Comparison of ENCODE assay signal across 15 cellular contexts in the genomic region with DNA sequence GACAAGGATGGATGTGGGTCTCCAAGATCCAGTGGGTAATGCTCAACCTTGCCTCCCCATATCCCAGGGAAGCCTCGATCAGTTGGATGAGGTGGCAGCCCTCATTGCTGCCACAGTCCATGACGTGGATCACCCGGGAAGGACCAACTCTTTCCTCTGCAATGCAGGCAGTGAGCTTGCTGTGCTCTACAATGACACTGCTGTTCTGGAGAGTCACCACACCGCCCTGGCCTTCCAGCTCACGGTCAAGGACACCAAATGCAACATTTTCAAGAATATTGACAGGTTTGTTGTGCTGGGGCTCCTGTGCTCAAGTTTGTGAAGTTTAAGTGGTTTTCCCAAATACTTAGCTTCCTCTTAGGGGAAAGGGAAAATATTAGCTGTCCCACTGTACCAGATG.
A peak's percentile ranks its signal among the peaks of the same experiment; 100 is the strongest.
DNase-seq lines count a peak whose midpoint lies in the region; ATAC-seq, FAIRE-seq and TF ChIP-seq lines count a peak whose summit lies in the region.
"Had no signal": no experiment of that assay in that cellular context is flagged by ENCODE, and none has a peak within 500 bp of the region (broad histone marks: within the 10 kb centered on the region; RNA-seq: fewer than 3 reads in every experiment).

No MANE protein-coding gene starts in this region.

- no peak overlapping the region for H3K4me3 Mint-ChIP-seq in astrocyte (ENCODE audit: unreplicated experiment)
- H3K4me3 Mint-ChIP-seq: CD8-positive, alpha-beta T cell had no signal

- H3K4me1 ChIP-seq in ACC112 (ENCODE audit: control insufficient read depth, insufficient read depth, low read length, unreplicated experiment) (peaks cover 21% of the 10 kb centered on the region), astrocyte (ENCODE audit: insufficient read depth, low read length) (peaks cover 9% of the 10 kb centered on the region)

- H3K9me3 ChIP-seq in astrocyte (ENCODE audit: insufficient read depth, low read depth, low read length): no peaks in the 10 kb centered on the region

- no peaks in the 10 kb centered on the region for H4K20me1 ChIP-seq in astrocyte (ENCODE audit: insufficient read depth, low read length)

- FAIRE-seq in astrocyte (lab: Jason Lieb, UNC): no peak

- H3K4me3 ChIP-seq in ACC112 (ENCODE audit: low read depth, low read length) (peak overlapping the region; percentile 59; the same call in 1 of the 2 replicates), astrocyte (ENCODE audit: insufficient read depth, low read depth, low read length) (no peak overlapping the region)
- H3K4me3 ChIP-seq: PC-9 had no signal

- H3K27me3 ChIP-seq in ACC112 (ENCODE audit: insufficient read depth, low read length): no peaks in the 10 kb centered on the region
- no peaks in the 10 kb centered on the region for H3K27me3 ChIP-seq in astrocyte (ENCODE audit: insufficient read depth, low read length)

- no peaks in the 10 kb centered on the region for H3K36me3 Mint-ChIP-seq in astrocyte (ENCODE audit: low read depth, unreplicated experiment)
- H3K36me3 Mint-ChIP-seq: CD8-positive, alpha-beta T cell had no signal

- H3K27me3 Mint-ChIP-seq in astrocyte (ENCODE audit: low read depth, unreplicated experiment): no peaks in the 10 kb centered on the region

- no peak for TF ChIP-seq POLR2A in GM18505 (IDR thresholded peaks at IDR 0.05; ENCODE audit: borderline replicate concordance, extremely low read depth, insufficient read depth, insufficient read length)

- H2AFZ ChIP-seq in ACC112 (ENCODE audit: low read length, unreplicated experiment): peak overlapping the region; percentile 88
- H2AFZ ChIP-seq in astrocyte (ENCODE audit: low read depth, low read length): no peak overlapping the region
- H2AFZ ChIP-seq: PC-9 had no signal

- H3K4me2 ChIP-seq in astrocyte (ENCODE audit: low read length): peak overlapping the region; percentile 45
- H3K4me2 ChIP-seq: PC-9 had no signal

- H3K36me3 ChIP-seq in ACC112 (ENCODE audit: insufficient read depth, low read length) (no peaks in the 10 kb centered on the region), astrocyte (ENCODE audit: insufficient read depth, low read length) (no peaks in the 10 kb centered on the region)

- no peaks in the 10 kb centered on the region for H3K79me2 ChIP-seq in ACC112 (ENCODE audit: control insufficient read depth, insufficient read depth, low read length, unreplicated experiment)
- H3K79me2 ChIP-seq in astrocyte (ENCODE audit: insufficient read depth, low read length): no peaks in the 10 kb centered on the region

- no peak overlapping the region for H3K27ac Mint-ChIP-seq in astrocyte (ENCODE audit: unreplicated experiment)
- H3K27ac Mint-ChIP-seq: CD8-positive, alpha-beta T cell had no signal

- DNase-seq in astrocyte (ENCODE audit: low read depth) (no peak), epithelial cell of prostate (ENCODE audit: low read depth, low spot score) (no peak), retina (peak; percentile 14), NCI-H1436 (lab: John Stamatoyannopoulos, UW) (no peak)
- DNase-seq: 8988T; CD8-positive, alpha-beta T cell; DMS79; KBM-7; NCI-H2081 treated with DMSO at 0.1 percent for 48 hours; NCI-H510A treated with DMSO at 0.1 percent for 48 hours; PC-9 had no signal

- TF ChIP-seq CTCF in astrocyte (IDR thresholded peaks at IDR 0.05; ENCODE audit: insufficient read depth, low read depth, low read length): no peak

- H3K9ac ChIP-seq in astrocyte (ENCODE audit: low read length): no peak overlapping the region

- peaks cover 5% of the 10 kb centered on the region for H3K4me1 Mint-ChIP-seq in astrocyte (ENCODE audit: low read depth, unreplicated experiment)

- H3K27ac ChIP-seq in ACC112 (ENCODE audit: low read depth, low read length) (peak overlapping the region; percentile 90), astrocyte (ENCODE audit: low read depth, low read length) (no peak overlapping the region), epithelial cell of prostate (peak overlapping the region; percentile 17)
- H3K27ac ChIP-seq: PC-9 had no signal

- H3K9me3 Mint-ChIP-seq in astrocyte (ENCODE audit: unreplicated experiment): peaks cover 3% of the 10 kb centered on the region
- H3K9me3 Mint-ChIP-seq: CD8-positive, alpha-beta T cell had no signal

- no peak for ATAC-seq in GM18505 (IDR thresholded peaks at IDR 0.05; ENCODE audit: unreplicated experiment)
- ATAC-seq in GM21529 (IDR thresholded peaks at IDR 0.05; ENCODE audit: unreplicated experiment): no peak
- no peak for ATAC-seq in GM21619 (IDR thresholded peaks at IDR 0.05; ENCODE audit: unreplicated experiment)
- ATAC-seq: CD8-positive, alpha-beta T cell had no signal
